ENCODE assay signal across 21 cellular contexts in genomic region chr12:113250045-113250444, GRCh38. TPM values are rescaled to one million over a fixed set of nuclear protein-coding genes. Genes with fewer than 3 reads are reported as not detected.
DNase-seq lines count a peak whose midpoint lies in the region; ATAC-seq and TF ChIP-seq lines count a peak whose summit lies in the region.
"Had no signal": no experiment of that assay in that cellular context is flagged by ENCODE, and none has a peak within 500 bp of the region (broad histone marks: within the 10 kb centered on the region; RNA-seq: fewer than 3 reads in every experiment).

No MANE protein-coding gene starts in this region.

- no peak overlapping the region for H3K27ac Mint-ChIP-seq in chondrocyte (ENCODE audit: unreplicated experiment)
- H3K27ac Mint-ChIP-seq: GM23338 had no signal

- TF ChIP-seq CTCF in right atrium auricular region (IDR thresholded peaks at IDR 0.05) (no peak), chondrocyte (IDR thresholded peaks at IDR 0.05) (no peak), tibial artery (IDR thresholded peaks at IDR 0.05) (no peak)

- peaks cover 10% of the 10 kb centered on the region for H3K9me3 Mint-ChIP-seq in chondrocyte (ENCODE audit: low read depth)
- H3K9me3 Mint-ChIP-seq: GM23338 had no signal

- H3K27ac ChIP-seq in right atrium auricular region: peak overlapping the region; percentile 1 to 7
- peak overlapping the region; percentile 82 to 97 for H3K27ac ChIP-seq in tibial artery

- intact Hi-C loops in left ventricle myocardium superior (cut with micrococcal nuclease): no loop called here
- intact Hi-C loops in posterior vena cava (cut with DNase I): no loop called here
- intact Hi-C loops in tibial artery (cut with DNase I; ENCODE audit: low total_unique reads): no loop called here

- H3K36me3 ChIP-seq in right atrium auricular region (peaks cover 32% of the 10 kb centered on the region), tibial artery (peaks cover 7 to 34% (median 30%) of the 10 kb centered on the region in 3 donors)

- peaks cover 5% of the 10 kb centered on the region for H3K36me3 Mint-ChIP-seq in chondrocyte (ENCODE audit: low read depth)

- no peak for ATAC-seq in left ventricle myocardium superior
- no peak for ATAC-seq in HG03439 (IDR thresholded peaks at IDR 0.05; ENCODE audit: unreplicated experiment)
- ATAC-seq: GM12878, GM23338 had no signal

- DNase-seq in right atrium auricular region (ENCODE audit: low spot score) (no peak), left ventricle myocardium superior (no peak), chondrocyte (ENCODE audit: low spot score) (peak; percentile 29), posterior vena cava (ENCODE audit: low spot score) (peak; percentile 29), tibial artery (no peak), EL (no peak), kidney tubule cell (ENCODE audit: low spot score) (no peak)
- DNase-seq: DMS153, GDM1, HCEC 1CT, NCI-H1048, NCI-H1417, NCI-H1694, NCI-H2081, NCI-H2227 treated with DMSO at 0.1 percent for 48 hours, NCI-H526 treated with DMSO at 0.1 percent for 48 hours, RPMI8226, SHP77 treated with DMSO at 0.1 percent for 48 hours had no signal

- H3K4me1 ChIP-seq in right atrium auricular region (peaks cover 0 to 32% of the 10 kb centered on the region in 2 donors), tibial artery (peaks cover 3 to 67% (median 46%) of the 10 kb centered on the region in 4 donors)

- H3K9me3 ChIP-seq in right atrium auricular region (peaks cover 0 to 13% of the 10 kb centered on the region in 2 donors), tibial artery (peaks cover 0 to 6% (median 0%) of the 10 kb centered on the region in 3 donors)

- H3K27me3 Mint-ChIP-seq in chondrocyte (ENCODE audit: low read depth): no peaks in the 10 kb centered on the region

- H3K4me3 ChIP-seq in right atrium auricular region (no peak overlapping the region), tibial artery (no peak overlapping the region)
- H3K4me3 ChIP-seq: GM12878, GM23338 had no signal

- H3K4me3 Mint-ChIP-seq in chondrocyte (ENCODE audit: unreplicated experiment): no peak overlapping the region
- H3K4me3 Mint-ChIP-seq: GM23338 had no signal

- H3K4me1 Mint-ChIP-seq in chondrocyte (ENCODE audit: low read depth): peaks cover 20% of the 10 kb centered on the region

- H3K27me3 ChIP-seq in right atrium auricular region (no peaks in the 10 kb centered on the region), tibial artery (no peaks in the 10 kb centered on the region)

RNA-seq across cellular contexts. Expression of gene TPCN1, which starts 28.8 kb away (rescaled TPM):
- 10 to 100 TPM; 57.3 to 58.7 TPM for total RNA-seq in right atrium auricular region
- 145 TPM for total RNA-seq in left ventricle myocardium superior
- 35.9 to 40.0 TPM (median 37.7 TPM) in 3 replicates for total RNA-seq in chondrocyte
- 10 to 100 TPM; 28.8 to 50.8 TPM for total RNA-seq in posterior vena cava

Comparison
In these comparisons a context has a peak if more than half of its experiments do, and no peak if none do; other contexts are left out.
1. DNase-seq: peak in chondrocyte (single experiment) and posterior vena cava (single experiment); none in right atrium auricular region (single experiment), left ventricle myocardium superior (single experiment), tibial artery (0 of 2), EL (single experiment) and kidney tubule cell (single experiment).